ENCODE assay signal across 21 cellular contexts in genomic region chr15:50298340-50298739, GRCh38. TPM values are rescaled to one million over a fixed set of nuclear protein-coding genes. Genes with fewer than 3 reads are reported as not detected.
"Had no signal": no experiment of that assay in that cellular context is flagged by ENCODE, and none has a peak within 500 bp of the region (broad histone marks: within the 10 kb centered on the region; RNA-seq: fewer than 3 reads in every experiment).

No MANE protein-coding gene starts in this region.

- H3K4me1 ChIP-seq: foreskin keratinocyte, tibial artery, upper lobe of left lung, vagina had no signal

- H3K27ac ChIP-seq: dorsolateral prefrontal cortex, foreskin keratinocyte, hepatocyte, tibial artery, upper lobe of left lung, vagina had no signal

- H3K4me3 ChIP-seq: dorsolateral prefrontal cortex, hepatocyte, tibial artery, upper lobe of left lung, vagina had no signal

- DNase-seq: cortex of kidney; dorsolateral prefrontal cortex; effector CD8-positive, alpha-beta T cell; head of caudate nucleus; kidney glomerular epithelial cell; mesendoderm; naive B cell; posterior cingulate gyrus; stimulated activated naive CD4-positive, alpha-beta T cell treated with Interleukin-2 at 50 U/mL for 16 hours; tibial artery; upper lobe of left lung had no signal

- H3K27ac Mint-ChIP-seq: nephron had no signal

- H3K9me3 ChIP-seq: tibial artery, upper lobe of left lung, vagina had no signal

- ATAC-seq: foreskin keratinocyte, sciatic nerve had no signal

- H3K27me3 ChIP-seq: dorsolateral prefrontal cortex, foreskin keratinocyte, hepatocyte, tibial artery, upper lobe of left lung, vagina had no signal

- H3K9me3 Mint-ChIP-seq: naive B cell, nephron had no signal

- H3K27me3 Mint-ChIP-seq: naive B cell had no signal

- H3K4me3 Mint-ChIP-seq: naive B cell, nephron had no signal

RNA-seq across cellular contexts. Expression of gene HDC, which starts 32.8 kb away (rescaled TPM):
- total RNA-seq: fibroblast of lung, foreskin keratinocyte, hepatocyte, lung microvascular endothelial cell, osteocyte, pulmonary artery endothelial cell, temporal lobe had no signal
- polyA plus RNA-seq: fibroblast of lung, foreskin keratinocyte, hepatocyte had no signal
